Comparison of ENCODE assay signal across 8 cellular contexts in genomic region chr7:74544706-74545469, GRCh38.
DNase-seq lines count a peak whose midpoint lies in the region; ATAC-seq and TF ChIP-seq lines count a peak whose summit lies in the region.

No MANE protein-coding gene starts in this region.

- RAD21 ChIA-PET in HCT116 (lab: Charles Lee; ENCODE audit: low non-redundant PET in 1 of 2, low total read pairs in 2 of 2, uncharacterized antibody in 2 of 2, unreplicated experiment in 2 of 2), result no interaction called here

- H3K27ac ChIP-seq in HCT116 (ENCODE audit: low read depth, low read length) (no peak overlapping the region), PC-9 (no peak overlapping the region)

- H3K36me3 Mint-ChIP-seq in nephron progenitor cell (ENCODE audit: low read depth), result peaks cover 77% of the 10 kb centered on the region

- H3K27me3 Mint-ChIP-seq in nephron progenitor cell (ENCODE audit: low read depth, poor library complexity), result no peaks in the 10 kb centered on the region

- no peaks in the 10 kb centered on the region for H3K9me3 Mint-ChIP-seq in nephron progenitor cell

- no peak overlapping the region for H3K4me2 ChIP-seq in HCT116 (ENCODE audit: low read length)
- H3K4me2 ChIP-seq in PC-9, result no peak overlapping the region

- DNase-seq in CMK (ENCODE audit: low read depth), result peak; percentile 47
- DNase-seq in HCT116 (ENCODE audit: low read depth, low spot score), result peak; percentile 34
- no peak for DNase-seq in PC-9
- peak; percentile 62 for DNase-seq in dermis blood vessel endothelial cell
- DNase-seq in nephron progenitor cell, result peak; percentile 36
- no peak for DNase-seq in posterior cingulate gyrus

- no peak overlapping the region for H3K4me3 ChIP-seq in HCT116 (replicated peaks in 1 of 2; ENCODE audit: low read depth in 1 of 2, low read length in 2 of 2)
- H3K4me3 ChIP-seq in PC-9, result no peak overlapping the region

- no peaks in the 10 kb centered on the region for H3K9me3 ChIP-seq in HCT116 (ENCODE audit: control insufficient read depth in 1 of 2, insufficient read depth in 1 of 2, low read depth in 1 of 2, low read length in 2 of 2)
- no peaks in the 10 kb centered on the region for H3K9me3 ChIP-seq in PC-9 (ENCODE audit: insufficient read depth, low read depth)

- H3K4me1 ChIP-seq in HCT116 (ENCODE audit: control insufficient read depth in 1 of 2, insufficient read depth in 2 of 2, low read length in 2 of 2) (no peaks in the 10 kb centered on the region), PC-9 (replicated peaks; ENCODE audit: insufficient read depth) (no peaks in the 10 kb centered on the region)

- TF ChIP-seq CTCF in HCT116 (IDR thresholded peaks at IDR 0.05 in 2 of 3, conservative IDR thresholded peaks at IDR 0.05 in 1 of 3; ENCODE audit: borderline replicate concordance in 1 of 3, insufficient read depth in 1 of 3, low read depth in 2 of 3, low read length in 2 of 3) (peak; percentile 42 to 77 (median 75); a peak in 5 of 6 replicates), PC-9 (conservative IDR thresholded peaks at IDR 0.05) (peak; percentile 66), nephron progenitor cell (IDR thresholded peaks at IDR 0.05) (peak; percentile 49)

- no peaks in the 10 kb centered on the region for H3F3A ChIP-seq in PC-9 (ENCODE audit: insufficient read depth, low read depth)

- H3K9me2 ChIP-seq in HCT116 (ENCODE audit: insufficient read depth), result no peaks in the 10 kb centered on the region
- no peaks in the 10 kb centered on the region for H3K9me2 ChIP-seq in PC-9 (ENCODE audit: insufficient read depth)

- CTCF ChIA-PET in HCT116 (lab: Charles Lee), result no interaction called here
- CTCF ChIA-PET in PC-9 (lab: Charles Lee), result no interaction called here

- no peak overlapping the region for H3K4me3 Mint-ChIP-seq in nephron progenitor cell

- H3K4me1 Mint-ChIP-seq in nephron progenitor cell, result peaks cover 9% of the 10 kb centered on the region

- no peak overlapping the region for H3K27ac Mint-ChIP-seq in nephron progenitor cell

- H4K20me1 ChIP-seq in HCT116 (ENCODE audit: insufficient read depth) (no peaks in the 10 kb centered on the region), PC-9 (ENCODE audit: insufficient read depth) (no peaks in the 10 kb centered on the region)

- no peak overlapping the region for H2AFZ ChIP-seq in HCT116 (ENCODE audit: low read depth, low read length, poor library complexity, severe bottlenecking)
- no peak overlapping the region for H2AFZ ChIP-seq in PC-9

- TF ChIP-seq RAD21 in HCT116 (IDR thresholded peaks at IDR 0.05; ENCODE audit: low read depth), result peak; percentile 67

- no peak for TF ChIP-seq POLR2A in HCT116 (IDR thresholded peaks at IDR 0.05; ENCODE audit: borderline replicate concordance, extremely low read depth, insufficient read depth, insufficient read length)

- intact Hi-C loops in HCT116 (cut with micrococcal nuclease) (loop anchor here (2.0 to 10.0 kb wide), 2 partner anchors 90 to 128 kb away; partner anchors contain the start of gene GTF2IRD1), PC-9 (cut with micrococcal nuclease; ENCODE audit: unreplicated experiment) (no loop called here), posterior cingulate gyrus (cut with DNase I) (loop anchor here (5.0 kb wide), 1 partner anchor 123 kb away; no protein-coding TSS in a partner anchor)

- BruUV-seq in HCT116 (replicated peaks; lab: Mats Ljungman, UMichigan) (no TSS peak), PC-9 (replicated peaks; lab: Mats Ljungman, UMichigan) (no TSS peak)

- no peak overlapping the region for H3K9ac ChIP-seq in HCT116 (ENCODE audit: low read length)

- H3K27me3 ChIP-seq in HCT116 (ENCODE audit: insufficient read depth, low read length) (no peaks in the 10 kb centered on the region), PC-9 (ENCODE audit: insufficient read depth, low read depth) (no peaks in the 10 kb centered on the region)

- ATAC-seq in HCT116 (peak; percentile 89), GM21737 (IDR thresholded peaks at IDR 0.05; ENCODE audit: unreplicated experiment) (no peak), GM19463 (IDR thresholded peaks at IDR 0.05; ENCODE audit: unreplicated experiment) (no peak)

- POLR2A ChIA-PET in HCT116 (lab: Charles Lee) (no interaction called here), PC-9 (lab: Charles Lee; ENCODE audit: unreplicated experiment) (no interaction called here)

- H3K36me3 ChIP-seq in HCT116 (ENCODE audit: control insufficient read depth in 1 of 2, insufficient read depth in 2 of 2, low read length in 2 of 2) (peaks cover 0 to 10% of the 10 kb centered on the region in 2 experiments; a peak in 2 of 4 replicates), PC-9 (ENCODE audit: low read depth) (0 out of 2 replicates have a peak, but pooled peaks cover 9% of the 10 kb centered on the region)

- H3K79me2 ChIP-seq in HCT116 (ENCODE audit: insufficient read depth, low read length), result no peaks in the 10 kb centered on the region
- no peaks in the 10 kb centered on the region for H3K79me2 ChIP-seq in PC-9 (ENCODE audit: low read depth)

TF ChIP-seq in HCT116, 20 proteins besides CTCF, POLR2A, EP300 and RAD21:
- TF ChIP-seq ZNF274 (IDR thresholded peaks at IDR 0.05; ENCODE audit: low read depth, low read length) (no peak), CBX3 (IDR thresholded peaks at IDR 0.05; ENCODE audit: low read depth) (peak; percentile 43; the same call in 1 of the 2 replicates)

Comparison
In these comparisons a context has a peak if more than half of its experiments do, and no peak if none do; other contexts are left out.
1. DNase-seq: peak in CMK (single experiment), HCT116 (single experiment), dermis blood vessel endothelial cell (single experiment) and nephron progenitor cell (single experiment); none in PC-9 (0 of 2) and posterior cingulate gyrus (0 of 10).
2. Peak in every context shown above with its lines, with median percentiles within 50 percentile points of each other: CTCF ChIP-seq.